In genomic region chr17:35819456-35819855, GRCh38 we compare ENCODE assay signal across 21 cellular contexts. TPM values are rescaled to one million over a fixed set of nuclear protein-coding genes. Genes with fewer than 3 reads are reported as not detected.
A peak's percentile ranks its signal among the peaks of the same experiment; 100 is the strongest.
DNase-seq lines count a peak whose midpoint lies in the region; ATAC-seq, FAIRE-seq and TF ChIP-seq lines count a peak whose summit lies in the region.
"Had no signal": no experiment of that assay in that cellular context is flagged by ENCODE, and none has a peak within 500 bp of the region (broad histone marks: within the 10 kb centered on the region; RNA-seq: fewer than 3 reads in every experiment).

No MANE protein-coding gene starts in this region.

- peak overlapping the region; percentile 28 for H3K27ac Mint-ChIP-seq in activated CD4-positive, alpha-beta T cell treated with anti-CD3 and anti-CD28 coated beads for 36 hours
- H3K27ac Mint-ChIP-seq in HFFc6 (peak overlapping the region; percentile 10; the same call in 1 of the 2 replicates), chondrocyte (ENCODE audit: unreplicated experiment) (no peak overlapping the region), Calu3 (ENCODE audit: unreplicated experiment) (no peak overlapping the region)
- H3K27ac Mint-ChIP-seq: H9 had no signal

- H3K4me1 ChIP-seq in A549 (peaks cover 25% of the 10 kb centered on the region), PC-3 (ENCODE audit: insufficient read depth, low read length) (no peaks in the 10 kb centered on the region)

- H3K9ac ChIP-seq in PC-3 (ENCODE audit: low read length) = no peak overlapping the region
- H3K9ac ChIP-seq: BLaER1 had no signal

- H3K36me3 Mint-ChIP-seq in activated CD4-positive, alpha-beta T cell treated with anti-CD3 and anti-CD28 coated beads for 36 hours (ENCODE audit: low read depth) = peaks cover 54% of the 10 kb centered on the region
- H3K36me3 Mint-ChIP-seq in HFFc6 (ENCODE audit: low read depth) (peaks cover 28% of the 10 kb centered on the region), chondrocyte (ENCODE audit: low read depth) (peaks cover 22% of the 10 kb centered on the region), Calu3 (ENCODE audit: insufficient read depth, unreplicated experiment) (peaks cover 61% of the 10 kb centered on the region)

- TF ChIP-seq EP300 in A549 (IDR thresholded peaks at IDR 0.05) = no peak

- no peak for ATAC-seq in activated CD4-positive, alpha-beta T cell treated with anti-CD3 and anti-CD28 coated beads for 36 hours
- ATAC-seq in A549 (no peak), PC-3 (no peak)
- ATAC-seq: Panc1 had no signal

- H2AFZ ChIP-seq in PC-3 (ENCODE audit: low read length) = no peak overlapping the region

- H3K9me3 Mint-ChIP-seq in activated CD4-positive, alpha-beta T cell treated with anti-CD3 and anti-CD28 coated beads for 36 hours (ENCODE audit: low read depth) = no peaks in the 10 kb centered on the region
- H3K9me3 Mint-ChIP-seq in HFFc6 (no peaks in the 10 kb centered on the region), chondrocyte (ENCODE audit: low read depth) (no peaks in the 10 kb centered on the region), Calu3 (ENCODE audit: low read depth, unreplicated experiment) (no peaks in the 10 kb centered on the region)
- H3K9me3 Mint-ChIP-seq: H9 had no signal

- no peaks in the 10 kb centered on the region for H3K27me3 ChIP-seq in PC-3 (ENCODE audit: low read length)
- H3K27me3 ChIP-seq: BLaER1 had no signal

- TF ChIP-seq POLR2A in A549 (IDR thresholded peaks at IDR 0.05; ENCODE audit: low read length) = no peak

- WGBS in A549 (ENCODE audit: missing lambda C conversion rate) = 89% methylated on average over 1 of the region's 1 CpG

- H3K4me3 Mint-ChIP-seq in activated CD4-positive, alpha-beta T cell treated with anti-CD3 and anti-CD28 coated beads for 36 hours = no peak overlapping the region
- H3K4me3 Mint-ChIP-seq in HFFc6 (no peak overlapping the region), chondrocyte (ENCODE audit: unreplicated experiment) (no peak overlapping the region), Calu3 (ENCODE audit: low read depth, unreplicated experiment) (no peak overlapping the region)
- H3K4me3 Mint-ChIP-seq: H9 had no signal

- BruUV-seq in Calu3 (replicated peaks; lab: Mats Ljungman, UMichigan) (no TSS peak), PC-3 (replicated peaks; lab: Mats Ljungman, UMichigan) (no TSS peak)

- H3K9me2 ChIP-seq in PC-3 (replicated peaks; ENCODE audit: low read length) = no peaks in the 10 kb centered on the region

- no peaks in the 10 kb centered on the region for H3K27me3 Mint-ChIP-seq in activated CD4-positive, alpha-beta T cell treated with anti-CD3 and anti-CD28 coated beads for 36 hours
- H3K27me3 Mint-ChIP-seq in HFFc6 (ENCODE audit: insufficient read depth) = no peaks in the 10 kb centered on the region
- H3K27me3 Mint-ChIP-seq in chondrocyte (ENCODE audit: low read depth) = no peaks in the 10 kb centered on the region
- H3K27me3 Mint-ChIP-seq in Calu3 (ENCODE audit: unreplicated experiment) = no peaks in the 10 kb centered on the region

- H3K9me3 ChIP-seq in A549 (no peaks in the 10 kb centered on the region), PC-3 (ENCODE audit: low read length) (no peaks in the 10 kb centered on the region)
- H3K9me3 ChIP-seq: BLaER1 had no signal

- CTCF ChIA-PET in activated CD4-positive, alpha-beta T cell treated with anti-CD3 and anti-CD28 coated beads for 36 hours (lab: Charles Lee) = interaction anchor here (0.7 to 2.7 kb wide), 10 partner anchors 8 to 92 kb away, joined by 3 to 17 read pairs (median 4); partner anchors contain the start of genes GAS2L2 and TAF15
- CTCF ChIA-PET in A549 (lab: Yijun Ruan, JAX) (interaction anchor here (1.7 to 30.3 kb wide), 5 partner anchors 9 to 51 kb away, joined by 4 to 2039 read pairs (median 12); partner anchors contain the start of genes C17orf50, GAS2L2 and TAF15), Calu3 (lab: Charles Lee) (interaction anchor here (0.8 to 1.7 kb wide), 2 partner anchors 10 to 14 kb away, joined by 4 to 5 read pairs; partner anchors contain the start of gene TAF15), PC-3 (lab: Charles Lee) (no interaction called here)

- TF ChIP-seq CTCF in A549 (IDR thresholded peaks at IDR 0.05) = no peak
- no peak for TF ChIP-seq CTCF in HFFc6 (IDR thresholded peaks at IDR 0.05)
- TF ChIP-seq CTCF in chondrocyte (IDR thresholded peaks at IDR 0.05) = peak; percentile 27
- no peak for TF ChIP-seq CTCF in Calu3 (IDR thresholded peaks at IDR 0.05; ENCODE audit: unreplicated experiment)
- TF ChIP-seq CTCF in PC-3 (conservative IDR thresholded peaks at IDR 0.05; ENCODE audit: low read depth, low read length) = no peak

- POLR2A ChIA-PET in activated CD4-positive, alpha-beta T cell treated with anti-CD3 and anti-CD28 coated beads for 36 hours (lab: Charles Lee) = no interaction called here
- POLR2A ChIA-PET in A549 (lab: Yijun Ruan, JAX) = interaction anchor here (0.6 to 4.4 kb wide), 2 partner anchors 10 to 1207 kb away, joined by 5 to 49 read pairs; partner anchors contain the start of gene TAF15
- POLR2A ChIA-PET in PC-3 (lab: Charles Lee; ENCODE audit: unreplicated experiment) = no interaction called here

- no peaks in the 10 kb centered on the region for H3F3A ChIP-seq in PC-3 (ENCODE audit: low read length, unreplicated experiment)

- H3K4me3 ChIP-seq in A549 = no peak overlapping the region
- H3K4me3 ChIP-seq in PC-3 (ENCODE audit: low read length) = no peak overlapping the region
- H3K4me3 ChIP-seq: BLaER1 had no signal

- FAIRE-seq in A549 (lab: Jason Lieb, UNC) = no peak
- FAIRE-seq: GM19239 had no signal

- no peak for DNase-seq in activated CD4-positive, alpha-beta T cell treated with anti-CD3 and anti-CD28 coated beads for 36 hours
- DNase-seq in activated CD4-positive, alpha-beta T cell treated with anti-CD3 and anti-CD28 coated beads, Interleukin-2, amount 50 U/mL, for 48 hours = no peak
- DNase-seq in A549 (ENCODE audit: low read depth in 1 of 2, low spot score in 1 of 2) (no peak), HFFc6 (no peak), chondrocyte (ENCODE audit: low spot score) (no peak), Calu3 (no peak), PC-3 (no peak), NCI-H1092 treated with DMSO at 0.1 percent for 48 hours (lab: John Stamatoyannopoulos, UW) (no peak)
- DNase-seq: 8988T, H9, KG1, NCI-H1048, NCI-H146, NCI-H2081, NCI-H510A treated with DMSO at 0.1 percent for 48 hours, NCI-H82 had no signal

- peaks cover 77% of the 10 kb centered on the region for H3K79me2 ChIP-seq in PC-3 (ENCODE audit: low read length)

- TF ChIP-seq RAD21 in A549 (conservative IDR thresholded peaks at IDR 0.05 in 1 of 2, IDR thresholded peaks at IDR 0.05 in 1 of 2) = no peak

- intact Hi-C loops in activated CD4-positive, alpha-beta T cell treated with anti-CD3 and anti-CD28 coated beads for 36 hours (cut with DNase I, micrococcal nuclease) = loop anchor here in 1 of 2 experiments (2.0 kb wide), 1 partner anchor 13 kb away; no protein-coding TSS in a partner anchor
- intact Hi-C loops in Calu3 (cut with micrococcal nuclease; ENCODE audit: unreplicated experiment) = no loop called here
- intact Hi-C loops in PC-3 (cut with micrococcal nuclease) = no loop called here

- H3K4me2 ChIP-seq in A549 (no peak overlapping the region), PC-3 (ENCODE audit: low read length) (no peak overlapping the region)
- H3K4me2 ChIP-seq: BLaER1 had no signal

- peaks cover 36% of the 10 kb centered on the region for H3K4me1 Mint-ChIP-seq in activated CD4-positive, alpha-beta T cell treated with anti-CD3 and anti-CD28 coated beads for 36 hours
- H3K4me1 Mint-ChIP-seq in HFFc6 (ENCODE audit: low read depth) = peaks cover 15% of the 10 kb centered on the region; the same call in 1 of the 2 replicates
- H3K4me1 Mint-ChIP-seq in chondrocyte (ENCODE audit: low read depth) = peaks cover 34% of the 10 kb centered on the region
- peaks cover 11% of the 10 kb centered on the region for H3K4me1 Mint-ChIP-seq in Calu3 (ENCODE audit: low read depth, unreplicated experiment)

- H3K36me3 ChIP-seq in PC-3 (ENCODE audit: low read depth, low read length) = peaks cover 59% of the 10 kb centered on the region

- H3K27ac ChIP-seq in A549 (no peak overlapping the region), PC-3 (ENCODE audit: low read length) (no peak overlapping the region)
- H3K27ac ChIP-seq: BLaER1 had no signal

- H4K20me1 ChIP-seq in PC-3 (ENCODE audit: low read length) = peaks cover 23% of the 10 kb centered on the region; the same call in 1 of the 2 replicates

RNA-seq across cellular contexts. Expression of gene TAF15, which starts 10.2 kb away (rescaled TPM):
- 100 to 1,000 TPM; 316 to 330 TPM for total RNA-seq in activated CD4-positive, alpha-beta T cell treated with anti-CD3 and anti-CD28 coated beads for 36 hours
- polyA plus RNA-seq in A549 (2011; rRNA removed) (130 and 213 TPM in 2 replicates), A549 (2017; fragmentation: RNase III; extraction: RNeasy Plus Mini Kit Qiagen cat#74134 plus additional on column Dnase treatment) (543 to 568 TPM (median 544 TPM) in 3 replicates)
- 141 and 153 TPM in 2 replicates for polyA plus RNA-seq in A549 (2012; cell fraction: cytosol; rRNA removed)
- polyA plus RNA-seq in A549 (2012; cell fraction: nucleus; rRNA removed) = 63.3 and 107 TPM in 2 replicates
- 100 and 113 TPM in 2 replicates for polyA minus RNA-seq in A549 (2011; rRNA and poly(A)+ RNA removed)
- 100 to 1,000 TPM; 132 to 170 (median 146) TPM for total RNA-seq in HFFc6 (2021; fragmentation: NEBNext Ultra II Directional; extraction: Animal tissue kit (Norgen Biotek cat#: 25700))
- total RNA-seq in chondrocyte (123 to 168 TPM (median 135 TPM) in 3 replicates), Calu3 (2022) (284 and 286 TPM in 2 replicates), PC-3 (2014; rRNA removed) (32.4 and 48.1 TPM in 2 replicates)

RNA-seq across cellular contexts. Expression of gene MMP28, which starts 24.0 kb away (rescaled TPM):
- under 1 TPM in 1 of 2 experiments, not detected in 1; 0.09 TPM for total RNA-seq in activated CD4-positive, alpha-beta T cell treated with anti-CD3 and anti-CD28 coated beads for 36 hours
- polyA plus RNA-seq in A549 (2011; rRNA removed) (6.7 and 7.1 TPM in 2 replicates), A549 (2017; fragmentation: RNase III; extraction: RNeasy Plus Mini Kit Qiagen cat#74134 plus additional on column Dnase treatment) (5.2 to 8.3 TPM (median 6.6 TPM) in 3 replicates)
- polyA plus RNA-seq in A549 (2012; cell fraction: cytosol; rRNA removed) = 5.0 and 5.1 TPM in 2 replicates
- polyA plus RNA-seq in A549 (2012; cell fraction: nucleus; rRNA removed) = 4.7 and 7.1 TPM in 2 replicates
- 3.5 and 4.4 TPM in 2 replicates for polyA minus RNA-seq in A549 (2011; rRNA and poly(A)+ RNA removed)
- not detected for total RNA-seq in HFFc6 (2021; fragmentation: NEBNext Ultra II Directional; extraction: Animal tissue kit (Norgen Biotek cat#: 25700))
- total RNA-seq in chondrocyte (5.1 to 8.6 TPM (median 7.9 TPM) in 3 replicates), Calu3 (2022) (not detected in 2 replicates), PC-3 (2014; rRNA removed) (1.6 and 2.4 TPM in 2 replicates)
- total RNA-seq: H9, SK-MEL-5 had no signal

RNA-seq across cellular contexts. Expression of gene HEATR9, which starts 49.2 kb away (rescaled TPM):
- under 1 TPM in 1 of 2 experiments, not detected in 1; 0.18 TPM for total RNA-seq in activated CD4-positive, alpha-beta T cell treated with anti-CD3 and anti-CD28 coated beads for 36 hours
- polyA plus RNA-seq in A549 (2011; rRNA removed) = not detected in 2 replicates
- not detected in 2 replicates for polyA plus RNA-seq in A549 (2012; cell fraction: cytosol; rRNA removed)
- polyA plus RNA-seq in A549 (2012; cell fraction: nucleus; rRNA removed) = not detected in 2 replicates
- not detected in 3 replicates for polyA plus RNA-seq in A549 (2017; fragmentation: RNase III; extraction: RNeasy Plus Mini Kit Qiagen cat#74134 plus additional on column Dnase treatment)
- polyA minus RNA-seq in A549 (2011; rRNA and poly(A)+ RNA removed) = not detected in 2 replicates
- total RNA-seq in HFFc6 (2021; fragmentation: NEBNext Ultra II Directional; extraction: Animal tissue kit (Norgen Biotek cat#: 25700)) = not detected
- not detected in 3 replicates for total RNA-seq in chondrocyte
- total RNA-seq in Calu3 (2022) = not detected in 2 replicates
- total RNA-seq in PC-3 (2014; rRNA removed) = not detected in 2 replicates
- total RNA-seq: H9, M059J, SK-MEL-5 had no signal

RNA-seq across cellular contexts. Expression of gene C17orf50, which starts 58.8 kb away (rescaled TPM):
- total RNA-seq in activated CD4-positive, alpha-beta T cell treated with anti-CD3 and anti-CD28 coated beads for 36 hours = not detected
- polyA plus RNA-seq in A549 (2011; rRNA removed) (0.19 TPM in 1 of 2 replicates, not detected in the other), A549 (2017; fragmentation: RNase III; extraction: RNeasy Plus Mini Kit Qiagen cat#74134 plus additional on column Dnase treatment) (0.12 to 0.28 TPM (median 0.22 TPM) in 3 replicates)
- polyA plus RNA-seq in A549 (2012; cell fraction: cytosol; rRNA removed) = 0.31 and 0.32 TPM in 2 replicates
- polyA plus RNA-seq in A549 (2012; cell fraction: nucleus; rRNA removed) = 0.24 TPM in 1 of 2 replicates, not detected in the other
- polyA minus RNA-seq in A549 (2011; rRNA and poly(A)+ RNA removed) = not detected in 2 replicates
- total RNA-seq in HFFc6 (2021; fragmentation: NEBNext Ultra II Directional; extraction: Animal tissue kit (Norgen Biotek cat#: 25700)) = not detected
- total RNA-seq in chondrocyte (not detected in 3 replicates), Calu3 (2022) (not detected in 2 replicates), PC-3 (2014; rRNA removed) (not detected in 2 replicates)
- total RNA-seq: H9, M059J, SK-MEL-5 had no signal

Comparison
In these comparisons a context has a peak if more than half of its experiments do, and no peak if none do; other contexts are left out.
1. H3K27ac Mint-ChIP-seq: peak in activated CD4-positive, alpha-beta T cell treated with anti-CD3 and anti-CD28 coated beads for 36 hours (single experiment) and HFFc6 (single experiment); none in chondrocyte (single experiment) and Calu3 (single experiment).